Comparison of ENCODE assay signal across 8 cellular contexts in genomic region chr16:88856828-88857727, GRCh38. TPM values are rescaled to one million over a fixed set of nuclear protein-coding genes. Genes with fewer than 3 reads are reported as not detected.
DNase-seq lines count a peak whose midpoint lies in the region; ATAC-seq, FAIRE-seq and TF ChIP-seq lines count a peak whose summit lies in the region.

GALNS (minus strand) TSS chr16:88856947; CDS start chr16:88856877, 70 bp downstream.
TRAPPC2L (plus strand) TSS chr16:88857127; CDS start chr16:88857151, 24 bp downstream.

- TF ChIP-seq POLR2A in H54 (IDR thresholded peaks at IDR 0.05; ENCODE audit: low read depth, low read length) (peak; percentile 95), Raji (IDR thresholded peaks at IDR 0.05; ENCODE audit: insufficient read depth, low read depth, low read length) (peak; percentile 97)

- DNase-seq in EL (peak; percentile 93), H54 (ENCODE audit: insufficient read length, low spot score) (peak; percentile 97), M059J (ENCODE audit: low read depth) (peak; percentile 89), fibroblast of peridontal ligament (ENCODE audit: extremely low read depth) (peak; percentile 90)
- DNase-seq in activated T-helper 9 cell treated with anti-CD3 and anti-CD28 coated beads, Interleukin-2, amount 50 U/mL, for 16 hours (ENCODE audit: low read depth), result peak; percentile 99
- DNase-seq in natural killer cell treated with Interleukin-12 subunit alpha and Interleukin-12 subunit beta and Interleukin-15 and Interleukin-18, amount 100 ng/mL, for 72 hours (ENCODE audit: low spot score), result peak; percentile 99
- peak; percentile 97 for DNase-seq in stimulated activated naive CD4-positive, alpha-beta T cell treated with Interleukin-2 at 50 U/mL for 16 hours (lab: John Stamatoyannopoulos, UW)

- ATAC-seq in natural killer cell treated with Interleukin-12 subunit alpha and Interleukin-12 subunit beta and Interleukin-15 and Interleukin-18, amount 100 ng/mL, for 72 hours, result peak; percentile 96 to 98

- H3K27ac Mint-ChIP-seq in natural killer cell treated with Interleukin-12 subunit alpha and Interleukin-12 subunit beta and Interleukin-15 and Interleukin-18, amount 100 ng/mL, for 72 hours, result peak within 1 kb of the TSS; percentile 89 to 92

- no peaks in the 10 kb centered on the region for H3K27me3 Mint-ChIP-seq in natural killer cell treated with Interleukin-12 subunit alpha and Interleukin-12 subunit beta and Interleukin-15 and Interleukin-18, amount 100 ng/mL, for 72 hours

- peaks cover 22 to 24% of the 10 kb centered on the region in 2 donors for H3K4me1 Mint-ChIP-seq in natural killer cell treated with Interleukin-12 subunit alpha and Interleukin-12 subunit beta and Interleukin-15 and Interleukin-18, amount 100 ng/mL, for 72 hours (ENCODE audit: low read depth in 2 of 2)

- peak within 1 kb of the TSS; percentile 100 for H3K4me3 Mint-ChIP-seq in natural killer cell treated with Interleukin-12 subunit alpha and Interleukin-12 subunit beta and Interleukin-15 and Interleukin-18, amount 100 ng/mL, for 72 hours

- H3K9me3 Mint-ChIP-seq in natural killer cell treated with Interleukin-12 subunit alpha and Interleukin-12 subunit beta and Interleukin-15 and Interleukin-18, amount 100 ng/mL, for 72 hours, result no peaks in the 10 kb centered on the region

- FAIRE-seq in H54 (lab: Jason Lieb, UNC), result no peak

- H3K36me3 Mint-ChIP-seq in natural killer cell treated with Interleukin-12 subunit alpha and Interleukin-12 subunit beta and Interleukin-15 and Interleukin-18, amount 100 ng/mL, for 72 hours, result peaks cover 5% of the 10 kb centered on the region

RNA-seq across cellular contexts. Expression of gene GALNS, which starts in this region (rescaled TPM):
- total RNA-seq in M059J (2014; rRNA removed; shearing (Covaris generic)), result 28.9 and 34.1 TPM in 2 replicates
- total RNA-seq in natural killer cell treated with Interleukin-12 subunit alpha and Interleukin-12 subunit beta and Interleukin-15 and Interleukin-18, amount 100 ng/mL, for 72 hours, result 10 to 100 TPM; 27.3 to 46.3 TPM

RNA-seq across cellular contexts. Expression of gene TRAPPC2L, which starts in this region (rescaled TPM):
- 36.8 and 48.4 TPM in 2 replicates for total RNA-seq in M059J (2014; rRNA removed; shearing (Covaris generic))
- 10 to 100 TPM; 37.8 to 48.3 TPM for total RNA-seq in natural killer cell treated with Interleukin-12 subunit alpha and Interleukin-12 subunit beta and Interleukin-15 and Interleukin-18, amount 100 ng/mL, for 72 hours

Comparison
In these comparisons a context has a peak if more than half of its experiments do, and no peak if none do; other contexts are left out.
1. Peak in every context shown above with its lines: DNase-seq and ATAC-seq.